Comparison of ENCODE assay signal across 8 cellular contexts in the genomic region with DNA sequence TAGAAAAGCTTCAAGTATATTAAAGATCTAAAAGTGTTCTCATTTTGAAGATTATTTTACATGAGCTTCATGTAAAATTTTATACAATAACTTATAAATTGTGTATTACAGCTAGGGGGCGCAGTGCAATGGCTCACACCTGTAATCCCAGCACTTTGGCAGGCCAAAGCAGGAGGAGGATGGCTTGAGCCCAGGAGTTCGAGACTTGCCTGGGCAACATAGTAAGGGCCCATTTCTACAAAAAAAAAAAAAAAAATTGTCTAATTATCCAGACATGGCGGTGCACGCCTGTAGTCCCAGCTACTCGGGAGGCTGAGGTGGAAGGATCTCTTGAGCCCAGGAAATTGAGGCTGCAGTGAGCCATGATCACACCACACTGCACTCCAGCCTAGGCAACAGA. TPM values are rescaled to one million over a fixed set of nuclear protein-coding genes. Genes with fewer than 3 reads are reported as not detected.
DNase-seq lines count a peak whose midpoint lies in the region; ATAC-seq and TF ChIP-seq lines count a peak whose summit lies in the region.

No MANE protein-coding gene starts in this region.

- peak overlapping the region in 6 of 7 donors; percentile 37 to 87 (median 75) for H3K27ac Mint-ChIP-seq in CD4-positive, alpha-beta memory T cell
- H3K27ac Mint-ChIP-seq in naive thymus-derived CD4-positive, alpha-beta T cell: peak overlapping the region in 1 of 9 donors; percentile 1

- POLR2A ChIA-PET in CD4-positive, alpha-beta memory T cell (lab: Charles Lee; ENCODE audit: partially characterized antibody): interaction anchor here (0.9 to 1.6 kb wide), 5 partner anchors 16 to 69 kb away, joined by 3 to 8 read pairs (median 5); a partner anchor contains a TSS
- POLR2A ChIA-PET in naive thymus-derived CD4-positive, alpha-beta T cell (lab: Charles Lee): interaction anchor here (0.6 to 1.2 kb wide), 4 partner anchors 14 to 611 kb away, joined by 3 to 5 read pairs (median 3); no protein-coding TSS in a partner anchor

- H3K4me1 Mint-ChIP-seq in CD4-positive, alpha-beta memory T cell: peaks cover 8 to 24% (median 16%) of the 10 kb centered on the region in 4 donors
- peaks cover 8 to 20% (median 11%) of the 10 kb centered on the region in 7 donors for H3K4me1 Mint-ChIP-seq in naive thymus-derived CD4-positive, alpha-beta T cell

- H3K9me3 ChIP-seq in CD4-positive, alpha-beta memory T cell (ENCODE audit: control insufficient read depth in 1 of 2, low read length in 2 of 2): no peaks in the 10 kb centered on the region
- no peaks in the 10 kb centered on the region for H3K9me3 ChIP-seq in colonic mucosa
- no peaks in the 10 kb centered on the region for H3K9me3 ChIP-seq in naive thymus-derived CD4-positive, alpha-beta T cell (ENCODE audit: control insufficient read depth in 2 of 3, low read length in 3 of 3)

- peak; percentile 51 for TF ChIP-seq CTCF in colonic mucosa (IDR thresholded peaks at IDR 0.05)

- no peaks in the 10 kb centered on the region for H3K27me3 Mint-ChIP-seq in CD4-positive, alpha-beta memory T cell
- H3K27me3 Mint-ChIP-seq in naive thymus-derived CD4-positive, alpha-beta T cell: no peaks in the 10 kb centered on the region

- H3K27me3 ChIP-seq in CD4-positive, alpha-beta memory T cell (ENCODE audit: insufficient read depth, low read length): no peaks in the 10 kb centered on the region
- no peaks in the 10 kb centered on the region for H3K27me3 ChIP-seq in colonic mucosa
- H3K27me3 ChIP-seq in naive thymus-derived CD4-positive, alpha-beta T cell (ENCODE audit: control insufficient read depth in 2 of 2, insufficient read depth in 2 of 2, low read length in 2 of 2): no peaks in the 10 kb centered on the region

- H3K36me3 ChIP-seq in CD4-positive, alpha-beta memory T cell (ENCODE audit: insufficient read depth, low read length): peaks cover 25% of the 10 kb centered on the region
- peaks cover 5% of the 10 kb centered on the region for H3K36me3 ChIP-seq in colonic mucosa
- H3K36me3 ChIP-seq in naive thymus-derived CD4-positive, alpha-beta T cell (ENCODE audit: control insufficient read depth in 2 of 3, insufficient read depth in 3 of 3, low read length in 3 of 3): peaks cover 4 to 27% (median 15%) of the 10 kb centered on the region in 3 experiments

- intact Hi-C loops in CD4-positive, alpha-beta memory T cell (cut with micrococcal nuclease): loop anchor here (1.0 to 10.0 kb wide), 5 partner anchors 18 to 889 kb away; no protein-coding TSS in a partner anchor
- intact Hi-C loops in colonic mucosa (cut with DNase I) (loop anchor here (10.0 kb wide), 3 partner anchors 61 to 131 kb away; no protein-coding TSS in a partner anchor), posterior cingulate gyrus (cut with DNase I) (no loop called here)
- intact Hi-C loops in naive thymus-derived CD4-positive, alpha-beta T cell (cut with micrococcal nuclease): loop anchor here (1.0 to 2.0 kb wide), 5 partner anchors 15 to 136 kb away; a partner anchor contains a TSS

- ATAC-seq in naive thymus-derived CD4-positive, alpha-beta T cell: peak; percentile 71
- ATAC-seq in GM18909 (IDR thresholded peaks at IDR 0.05; ENCODE audit: poor library complexity, unreplicated experiment): no peak
- ATAC-seq in HG03439 (IDR thresholded peaks at IDR 0.05; ENCODE audit: unreplicated experiment): no peak

- peaks cover 24% of the 10 kb centered on the region for H3K4me1 ChIP-seq in CD4-positive, alpha-beta memory T cell (ENCODE audit: insufficient read depth, low read length)
- no peaks in the 10 kb centered on the region for H3K4me1 ChIP-seq in colonic mucosa
- H3K4me1 ChIP-seq in naive thymus-derived CD4-positive, alpha-beta T cell (ENCODE audit: control insufficient read depth in 2 of 2, insufficient read depth in 2 of 2, low read length in 2 of 2): peaks cover 0 to 36% of the 10 kb centered on the region in 2 donors

- H3K4me3 Mint-ChIP-seq in CD4-positive, alpha-beta memory T cell: peak overlapping the region in 2 of 8 donors; percentile 26 to 31
- H3K4me3 Mint-ChIP-seq in naive thymus-derived CD4-positive, alpha-beta T cell: no peak overlapping the region

- no peaks in the 10 kb centered on the region for H3K9me3 Mint-ChIP-seq in CD4-positive, alpha-beta memory T cell
- no peaks in the 10 kb centered on the region for H3K9me3 Mint-ChIP-seq in naive thymus-derived CD4-positive, alpha-beta T cell

- peak; percentile 37 to 56 (median 51) for DNase-seq in CD4-positive, alpha-beta memory T cell
- DNase-seq in H4 (ENCODE audit: low spot score): peak; percentile 15
- peak in 4 of 5 experiments; percentile 18 to 53 (median 30) for DNase-seq in T-helper 2 cell
- DNase-seq in colonic mucosa: peak; percentile 42
- DNase-seq in naive thymus-derived CD4-positive, alpha-beta T cell: peak in 7 of 9 donors; percentile 20 to 60 (median 44)
- no peak for DNase-seq in posterior cingulate gyrus

- CTCF ChIA-PET in CD4-positive, alpha-beta memory T cell (lab: Charles Lee; ENCODE audit: partially characterized antibody): interaction anchor here (0.6 to 4.4 kb wide), 39 partner anchors 9 to 1178 kb away, joined by 3 to 86 read pairs (median 4); a partner anchor contains a TSS
- CTCF ChIA-PET in naive thymus-derived CD4-positive, alpha-beta T cell (lab: Charles Lee): interaction anchor here (0.6 to 3.8 kb wide), 17 partner anchors 11 to 250 kb away, joined by 3 to 27 read pairs (median 4); no protein-coding TSS in a partner anchor

- H3K4me3 ChIP-seq in CD4-positive, alpha-beta memory T cell (ENCODE audit: low read length in 2 of 2): no peak overlapping the region
- no peak overlapping the region for H3K4me3 ChIP-seq in colonic mucosa
- no peak overlapping the region for H3K4me3 ChIP-seq in naive thymus-derived CD4-positive, alpha-beta T cell (ENCODE audit: low read length)

- peaks cover 15 to 47% of the 10 kb centered on the region in 2 donors for H3K36me3 Mint-ChIP-seq in CD4-positive, alpha-beta memory T cell
- peaks cover 3 to 15% (median 7%) of the 10 kb centered on the region in 5 donors for H3K36me3 Mint-ChIP-seq in naive thymus-derived CD4-positive, alpha-beta T cell

- H3K9ac ChIP-seq in colonic mucosa (ENCODE audit: low read depth in 2 of 2, low read length in 2 of 2): no peak overlapping the region

- no peak overlapping the region for H3K27ac ChIP-seq in CD4-positive, alpha-beta memory T cell (ENCODE audit: low read depth, low read length)
- no peak overlapping the region for H3K27ac ChIP-seq in colonic mucosa
- H3K27ac ChIP-seq in naive thymus-derived CD4-positive, alpha-beta T cell (ENCODE audit: low read depth, low read length): no peak overlapping the region

RNA-seq across cellular contexts. Expression of a gene that starts 16.6 kb away (rescaled TPM):
- total RNA-seq in CD4-positive, alpha-beta memory T cell: 10 to 100 TPM; 23.9 to 24.9 TPM
- 10 to 100 TPM; 11.3 to 11.4 TPM for polyA plus RNA-seq in CD4-positive, alpha-beta memory T cell
- total RNA-seq in H4 (2014; rRNA removed; shearing (Covaris generic)): 10.1 and 15.5 TPM in 2 replicates
- total RNA-seq in colonic mucosa: 10 to 100 TPM; 32.3 to 52.4 TPM
- total RNA-seq in naive thymus-derived CD4-positive, alpha-beta T cell: 10 to 100 TPM; 15.0 to 22.2 (median 20.1) TPM
- 1 to 10 TPM; 6.9 to 7.5 TPM for polyA plus RNA-seq in naive thymus-derived CD4-positive, alpha-beta T cell

Comparison
In these comparisons a context has a peak if more than half of its experiments do, and no peak if none do; other contexts are left out.
1. DNase-seq: peak in CD4-positive, alpha-beta memory T cell (5 of 5), H4 (single experiment), T-helper 2 cell (4 of 5), colonic mucosa (single experiment) and naive thymus-derived CD4-positive, alpha-beta T cell (7 of 9); none in posterior cingulate gyrus (0 of 10).